1 cellular context compared by ENCODE assay signal in the genomic region with DNA sequence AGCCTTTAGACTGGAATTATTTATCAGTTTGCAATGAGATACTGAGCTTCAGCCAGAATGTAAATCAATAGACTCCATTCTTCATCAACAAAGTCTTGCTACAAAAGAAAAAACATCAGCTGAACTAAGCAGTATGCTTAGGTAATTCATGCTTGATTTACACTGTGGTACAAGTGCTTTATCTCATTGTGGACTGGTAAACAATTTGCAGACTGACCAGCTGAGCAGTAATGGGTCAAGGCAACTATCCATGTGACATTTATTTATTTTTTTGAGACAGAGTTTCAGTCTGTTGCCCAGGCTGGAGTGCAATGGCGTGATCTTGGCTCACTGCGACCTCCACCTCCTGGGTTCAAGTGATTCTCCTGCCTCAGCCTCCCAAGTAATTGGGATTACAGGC.
A peak's percentile ranks its signal among the peaks of the same experiment; 100 is the strongest.
TF ChIP-seq lines count a peak whose summit lies in the region.

No MANE protein-coding gene starts in this region.

TF ChIP-seq in HepG2, 621 proteins besides CTCF, POLR2A, EP300 and RAD21:
- TF ChIP-seq FOXP1 (IDR thresholded peaks at IDR 0.05) (no peak), FOXP1 (CRISPR knock-in tag; IDR thresholded peaks at IDR 0.05) (0 out of 2 replicates have a peak, but pooled peaks have one; percentile 18), MXD3 (CRISPR knock-in tag; IDR thresholded peaks at IDR 0.05) (no peak), CENPT (CRISPR knock-in tag; IDR thresholded peaks at IDR 0.05; ENCODE audit: low read depth) (no peak), SAP130 (CRISPR knock-in tag; IDR thresholded peaks at IDR 0.05; ENCODE audit: low read depth) (peak; percentile 32; the same call in 1 of the 2 replicates), GABPB1 (CRISPR knock-in tag; IDR thresholded peaks at IDR 0.05) (no peak), RARA (CRISPR knock-in tag; IDR thresholded peaks at IDR 0.05) (0 out of 2 replicates have a peak, but pooled peaks have one; percentile 34)
- TF ChIP-seq, protein P1, sequence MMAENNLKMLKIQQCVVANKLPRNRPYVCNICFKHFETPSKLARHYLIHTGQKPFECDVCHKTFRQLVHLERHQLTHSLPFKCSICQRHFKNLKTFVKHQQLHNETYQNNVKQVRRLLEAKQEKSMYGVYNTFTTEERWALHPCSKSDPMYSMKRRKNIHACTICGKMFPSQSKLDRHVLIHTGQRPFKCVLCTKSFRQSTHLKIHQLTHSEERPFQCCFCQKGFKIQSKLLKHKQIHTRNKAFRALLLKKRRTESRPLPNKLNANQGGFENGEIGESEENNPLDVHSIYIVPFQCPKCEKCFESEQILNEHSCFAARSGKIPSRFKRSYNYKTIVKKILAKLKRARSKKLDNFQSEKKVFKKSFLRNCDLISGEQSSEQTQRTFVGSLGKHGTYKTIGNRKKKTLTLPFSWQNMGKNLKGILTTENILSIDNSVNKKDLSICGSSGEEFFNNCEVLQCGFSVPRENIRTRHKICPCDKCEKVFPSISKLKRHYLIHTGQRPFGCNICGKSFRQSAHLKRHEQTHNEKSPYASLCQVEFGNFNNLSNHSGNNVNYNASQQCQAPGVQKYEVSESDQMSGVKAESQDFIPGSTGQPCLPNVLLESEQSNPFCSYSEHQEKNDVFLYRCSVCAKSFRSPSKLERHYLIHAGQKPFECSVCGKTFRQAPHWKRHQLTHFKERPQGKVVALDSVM (CRISPR knock-in tag; IDR thresholded peaks at IDR 0.05): peak; percentile 64
